16 cellular contexts compared by ENCODE assay signal in genomic region chr3:182487621-182488020, GRCh38.
"Had no signal": no experiment of that assay in that cellular context is flagged by ENCODE, and none has a peak within 500 bp of the region (broad histone marks: within the 10 kb centered on the region; RNA-seq: fewer than 3 reads in every experiment).

No MANE protein-coding gene starts in this region.

- H3K4me1 Mint-ChIP-seq: activated CD4-positive, alpha-beta memory T cell treated with anti-CD3 and anti-CD28 coated beads, Interleukin-2, amount 10 ng/mL, durations not matched to agents 7 days and 5 days; activated CD4-positive, alpha-beta T cell treated with anti-CD3 and anti-CD28 coated beads for 36 hours; activated naive CD8-positive, alpha-beta T cell treated with anti-CD3 and anti-CD28 coated beads for 36 hours; naive thymus-derived CD8-positive, alpha-beta T cell; stimulated activated effector memory CD8-positive, alpha-beta T cell treated with anti-CD3 and anti-CD28 coated beads, Interleukin-12 subunit alpha, Interleukin-12 subunit beta, amount 100 ng/mL, for 72 hours had no signal

- ATAC-seq: activated CD4-positive, alpha-beta T cell treated with anti-CD3 and anti-CD28 coated beads for 36 hours; left lobe of liver; naive thymus-derived CD8-positive, alpha-beta T cell; right cardiac atrium; stimulated activated effector memory CD8-positive, alpha-beta T cell treated with anti-CD3 and anti-CD28 coated beads, Interleukin-12 subunit alpha, Interleukin-12 subunit beta, amount 100 ng/mL, for 72 hours had no signal

- H3K4me3 Mint-ChIP-seq: activated CD4-positive, alpha-beta memory T cell treated with anti-CD3 and anti-CD28 coated beads, Interleukin-2, amount 10 ng/mL, durations not matched to agents 7 days and 5 days; activated CD4-positive, alpha-beta T cell treated with anti-CD3 and anti-CD28 coated beads for 36 hours; activated naive CD8-positive, alpha-beta T cell treated with anti-CD3 and anti-CD28 coated beads for 36 hours; naive thymus-derived CD8-positive, alpha-beta T cell; stimulated activated effector memory CD8-positive, alpha-beta T cell treated with anti-CD3 and anti-CD28 coated beads, Interleukin-12 subunit alpha, Interleukin-12 subunit beta, amount 100 ng/mL, for 72 hours had no signal

- H3K27ac Mint-ChIP-seq: activated CD4-positive, alpha-beta memory T cell treated with anti-CD3 and anti-CD28 coated beads, Interleukin-2, amount 10 ng/mL, durations not matched to agents 7 days and 5 days; activated CD4-positive, alpha-beta T cell treated with anti-CD3 and anti-CD28 coated beads for 36 hours; activated naive CD8-positive, alpha-beta T cell treated with anti-CD3 and anti-CD28 coated beads for 36 hours; naive thymus-derived CD8-positive, alpha-beta T cell; stimulated activated effector memory CD8-positive, alpha-beta T cell treated with anti-CD3 and anti-CD28 coated beads, Interleukin-12 subunit alpha, Interleukin-12 subunit beta, amount 100 ng/mL, for 72 hours had no signal

- H3K27me3 Mint-ChIP-seq: activated CD4-positive, alpha-beta memory T cell treated with anti-CD3 and anti-CD28 coated beads, Interleukin-2, amount 10 ng/mL, durations not matched to agents 7 days and 5 days; activated CD4-positive, alpha-beta T cell treated with anti-CD3 and anti-CD28 coated beads for 36 hours; activated naive CD8-positive, alpha-beta T cell treated with anti-CD3 and anti-CD28 coated beads for 36 hours had no signal

- H3K36me3 Mint-ChIP-seq: activated naive CD8-positive, alpha-beta T cell treated with anti-CD3 and anti-CD28 coated beads for 36 hours; naive thymus-derived CD8-positive, alpha-beta T cell; stimulated activated effector memory CD8-positive, alpha-beta T cell treated with anti-CD3 and anti-CD28 coated beads, Interleukin-12 subunit alpha, Interleukin-12 subunit beta, amount 100 ng/mL, for 72 hours had no signal

- H3K9me3 Mint-ChIP-seq: activated CD4-positive, alpha-beta memory T cell treated with anti-CD3 and anti-CD28 coated beads, Interleukin-2, amount 10 ng/mL, durations not matched to agents 7 days and 5 days; activated naive CD8-positive, alpha-beta T cell treated with anti-CD3 and anti-CD28 coated beads for 36 hours; naive thymus-derived CD8-positive, alpha-beta T cell; stimulated activated effector memory CD8-positive, alpha-beta T cell treated with anti-CD3 and anti-CD28 coated beads, Interleukin-12 subunit alpha, Interleukin-12 subunit beta, amount 100 ng/mL, for 72 hours had no signal

- H3K4me3 ChIP-seq: mucosa of descending colon, smooth muscle cell, tibial nerve had no signal

- DNase-seq: activated CD4-positive, alpha-beta memory T cell treated with anti-CD3 and anti-CD28 coated beads, Interleukin-2, amount 10 ng/mL, durations not matched to agents 7 days and 5 days; activated CD4-positive, alpha-beta T cell treated with anti-CD3 and anti-CD28 coated beads for 36 hours; activated gamma-delta T cell; activated naive CD8-positive, alpha-beta T cell treated with anti-CD3 and anti-CD28 coated beads for 36 hours; activated T-cell treated with anti-CD3 and anti-CD28 coated beads, Interleukin-2, amount 50 U/mL, for 48 hours; brain microvascular endothelial cell; dermis blood vessel endothelial cell; erythroblast; mucosa of descending colon; naive thymus-derived CD8-positive, alpha-beta T cell; nucleus accumbens; right cardiac atrium had no signal
